22 cellular contexts compared by ENCODE assay signal in genomic region chr9:112500842-112501241, GRCh38.
"Had no signal": no experiment of that assay in that cellular context is flagged by ENCODE, and none has a peak within 500 bp of the region (broad histone marks: within the 10 kb centered on the region; RNA-seq: fewer than 3 reads in every experiment).

No MANE protein-coding gene starts in this region.

- H3K4me3 ChIP-seq: K562 had no signal

- ATAC-seq: K562 had no signal

- H3K27ac ChIP-seq: KMS-11 had no signal

- H3K9me3 ChIP-seq: SK-N-SH had no signal

- H3K4me2 ChIP-seq: KMS-11, SK-N-SH had no signal

- H3K9ac ChIP-seq: KMS-11, SK-N-SH had no signal

- FAIRE-seq: K562, RCC 7860 had no signal

- DNase-seq: Kasumi-1, NCI-H1092, NCI-H1105 treated with DMSO at 0.1 percent for 48 hours, NCI-H1417 treated with DMSO at 0.1 percent for 48 hours, NCI-H146, NCI-H1694 treated with DMSO at 0.1 percent for 48 hours, NCI-H1930, NCI-H2081, NCI-H2171, NCI-H226, NCI-H446, NCI-H510A, NCI-H524 treated with DMSO at 0.1 percent for 48 hours, NCI-H69, NCI-H774, Right ventricle myocardium superior, RPMI8226, SK-N-SH, SW 1271 had no signal
